ENCODE assay signal across 1 cellular context in the genomic region with DNA sequence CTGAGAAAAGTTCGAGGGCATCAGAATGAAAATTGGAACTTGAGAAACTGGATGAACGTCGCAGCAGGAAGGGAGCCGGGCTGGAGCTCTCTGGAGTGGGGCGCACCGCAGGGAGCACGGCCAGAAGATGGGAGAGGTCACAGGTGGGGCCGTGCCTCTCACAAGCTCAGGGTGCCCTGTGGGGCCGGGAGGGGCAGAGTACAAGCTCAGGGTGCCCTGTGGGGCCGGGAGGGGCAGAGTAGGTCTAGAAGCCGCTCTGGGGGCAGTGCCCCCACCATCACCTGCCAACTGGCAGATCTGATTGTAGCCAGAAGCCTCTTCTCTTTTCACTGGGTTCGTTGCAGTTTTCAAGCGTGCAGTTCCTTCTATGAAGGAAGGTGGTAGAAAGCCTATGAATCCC.
TF ChIP-seq lines count a peak whose summit lies in the region.

No MANE protein-coding gene starts in this region.

TF ChIP-seq in HCT116, 20 proteins besides CTCF, POLR2A, EP300 and RAD21 (continued from another document):
- TF ChIP-seq, protein P1, sequence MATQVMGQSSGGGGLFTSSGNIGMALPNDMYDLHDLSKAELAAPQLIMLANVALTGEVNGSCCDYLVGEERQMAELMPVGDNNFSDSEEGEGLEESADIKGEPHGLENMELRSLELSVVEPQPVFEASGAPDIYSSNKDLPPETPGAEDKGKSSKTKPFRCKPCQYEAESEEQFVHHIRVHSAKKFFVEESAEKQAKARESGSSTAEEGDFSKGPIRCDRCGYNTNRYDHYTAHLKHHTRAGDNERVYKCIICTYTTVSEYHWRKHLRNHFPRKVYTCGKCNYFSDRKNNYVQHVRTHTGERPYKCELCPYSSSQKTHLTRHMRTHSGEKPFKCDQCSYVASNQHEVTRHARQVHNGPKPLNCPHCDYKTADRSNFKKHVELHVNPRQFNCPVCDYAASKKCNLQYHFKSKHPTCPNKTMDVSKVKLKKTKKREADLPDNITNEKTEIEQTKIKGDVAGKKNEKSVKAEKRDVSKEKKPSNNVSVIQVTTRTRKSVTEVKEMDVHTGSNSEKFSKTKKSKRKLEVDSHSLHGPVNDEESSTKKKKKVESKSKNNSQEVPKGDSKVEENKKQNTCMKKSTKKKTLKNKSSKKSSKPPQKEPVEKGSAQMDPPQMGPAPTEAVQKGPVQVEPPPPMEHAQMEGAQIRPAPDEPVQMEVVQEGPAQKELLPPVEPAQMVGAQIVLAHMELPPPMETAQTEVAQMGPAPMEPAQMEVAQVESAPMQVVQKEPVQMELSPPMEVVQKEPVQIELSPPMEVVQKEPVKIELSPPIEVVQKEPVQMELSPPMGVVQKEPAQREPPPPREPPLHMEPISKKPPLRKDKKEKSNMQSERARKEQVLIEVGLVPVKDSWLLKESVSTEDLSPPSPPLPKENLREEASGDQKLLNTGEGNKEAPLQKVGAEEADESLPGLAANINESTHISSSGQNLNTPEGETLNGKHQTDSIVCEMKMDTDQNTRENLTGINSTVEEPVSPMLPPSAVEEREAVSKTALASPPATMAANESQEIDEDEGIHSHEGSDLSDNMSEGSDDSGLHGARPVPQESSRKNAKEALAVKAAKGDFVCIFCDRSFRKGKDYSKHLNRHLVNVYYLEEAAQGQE (IDR thresholded peaks at IDR 0.05; ENCODE audit: low read depth) = no peak
- no peak for TF ChIP-seq ZBTB33 (IDR thresholded peaks at IDR 0.05; ENCODE audit: extremely low read depth, insufficient replicate concordance, low read length)
- TF ChIP-seq EZH2phosphoT487 (IDR thresholded peaks at IDR 0.05; ENCODE audit: borderline replicate concordance) = no peak
- no peak for TF ChIP-seq TCF7L2 (IDR thresholded peaks at IDR 0.05; ENCODE audit: borderline replicate concordance, extremely low read depth, insufficient read depth, insufficient read length)
- no peak for TF ChIP-seq ELF1 (IDR thresholded peaks at IDR 0.05; ENCODE audit: borderline replicate concordance, low read depth)
- TF ChIP-seq, protein P2, sequence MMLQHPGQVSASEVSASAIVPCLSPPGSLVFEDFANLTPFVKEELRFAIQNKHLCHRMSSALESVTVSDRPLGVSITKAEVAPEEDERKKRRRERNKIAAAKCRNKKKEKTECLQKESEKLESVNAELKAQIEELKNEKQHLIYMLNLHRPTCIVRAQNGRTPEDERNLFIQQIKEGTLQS (IDR thresholded peaks at IDR 0.05) = no peak
- TF ChIP-seq EGR1 (IDR thresholded peaks at IDR 0.05; ENCODE audit: low read depth) = no peak
- no peak for TF ChIP-seq FOSL1 (IDR thresholded peaks at IDR 0.05; ENCODE audit: low read depth)
- no peak for TF ChIP-seq EZH2 (IDR thresholded peaks at IDR 0.05)
- no peak for TF ChIP-seq SP1 (IDR thresholded peaks at IDR 0.05; ENCODE audit: low read depth)
